Comparison of ENCODE assay signal across 14 cellular contexts in the genomic region with DNA sequence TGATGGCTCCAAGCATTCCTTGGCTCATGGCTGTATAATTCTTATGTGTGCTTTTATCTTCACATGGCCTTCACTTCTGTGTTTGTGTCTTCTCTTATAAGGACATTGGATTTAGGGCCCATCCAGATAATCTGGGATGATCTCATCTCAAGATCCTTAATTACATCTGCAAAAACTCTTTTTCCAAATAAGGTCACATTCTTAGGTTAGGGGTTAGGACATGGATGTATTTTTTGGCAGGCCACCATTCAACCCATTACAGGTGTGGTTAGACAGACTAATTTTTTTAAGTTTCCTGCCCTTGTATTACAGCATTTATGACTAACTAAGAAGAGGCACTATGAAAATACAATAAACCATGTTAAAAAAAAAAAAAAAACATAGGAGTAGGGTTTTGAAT.
DNase-seq lines count a peak whose midpoint lies in the region; TF ChIP-seq lines count a peak whose summit lies in the region.
"Had no signal": no experiment of that assay in that cellular context is flagged by ENCODE, and none has a peak within 500 bp of the region (broad histone marks: within the 10 kb centered on the region; RNA-seq: fewer than 3 reads in every experiment).

No MANE protein-coding gene starts in this region.

- H3K27me3 Mint-ChIP-seq in MCF 10A (ENCODE audit: insufficient read depth, unreplicated experiment): no peaks in the 10 kb centered on the region
- H3K27me3 Mint-ChIP-seq: CD4-positive, CD25-positive, alpha-beta regulatory T cell had no signal

- dilution Hi-C loops in mammary epithelial cell (cut with HindIII; ENCODE audit: low sequenced_read_pairs): no loop called here

- H4K8ac ChIP-seq in mesendoderm (ENCODE audit: low read depth, low read length): no peak overlapping the region

- H3K36me3 ChIP-seq in mammary epithelial cell (ENCODE audit: insufficient read depth, low read length) (no peaks in the 10 kb centered on the region), mesendoderm (ENCODE audit: control insufficient read depth, insufficient read depth, low read length) (no peaks in the 10 kb centered on the region), MM.1S (replicated peaks; ENCODE audit: insufficient read depth, low read length) (no peaks in the 10 kb centered on the region), adrenal gland (replicated peaks in 1 of 2) (no peaks in the 10 kb centered on the region)
- H3K36me3 ChIP-seq: BLaER1 treated with 17β-estradiol and CSF1 and Interleukin-3, amounts not matched to agents 10 nM and 100 nM had no signal

- H3K79me2 ChIP-seq in mammary epithelial cell (ENCODE audit: insufficient read depth, low read length) (no peaks in the 10 kb centered on the region), mesendoderm (ENCODE audit: control insufficient read depth, insufficient read depth, low read length) (no peaks in the 10 kb centered on the region), MM.1S (ENCODE audit: low read length) (no peaks in the 10 kb centered on the region)

- intact Hi-C loops in MCF 10A (cut with micrococcal nuclease) (no loop called here), mammary epithelial cell (cut with micrococcal nuclease) (loop anchor here (2.0 to 10.0 kb wide), 2 partner anchors 347 to 437 kb away; no protein-coding TSS in a partner anchor), adrenal gland (cut with DNase I) (no loop called here)

- no peaks in the 10 kb centered on the region for H3K4me1 Mint-ChIP-seq in MCF 10A (ENCODE audit: insufficient read depth, unreplicated experiment)
- H3K4me1 Mint-ChIP-seq: CD4-positive, CD25-positive, alpha-beta regulatory T cell; H9 had no signal

- no peak overlapping the region for H3K56ac ChIP-seq in mesendoderm (ENCODE audit: low read length)

- no peak overlapping the region for H2BK120ac ChIP-seq in mesendoderm (ENCODE audit: low read depth, low read length)

- no peak overlapping the region for H4K5ac ChIP-seq in mesendoderm (ENCODE audit: low read length)

- no peaks in the 10 kb centered on the region for H3K27me3 ChIP-seq in mammary epithelial cell (ENCODE audit: insufficient read depth, low read length)
- H3K27me3 ChIP-seq in mesendoderm (ENCODE audit: insufficient read depth, low read length, poor library complexity): no peaks in the 10 kb centered on the region
- H3K27me3 ChIP-seq in MM.1S (replicated peaks; ENCODE audit: insufficient read depth, low read length): no peaks in the 10 kb centered on the region
- H3K27me3 ChIP-seq in adrenal gland: no peaks in the 10 kb centered on the region
- H3K27me3 ChIP-seq: BLaER1 treated with 17β-estradiol and CSF1 and Interleukin-3, amounts not matched to agents 10 nM and 100 nM had no signal

- no peaks in the 10 kb centered on the region for H3K9me3 ChIP-seq in mammary epithelial cell (replicated peaks; ENCODE audit: insufficient read depth, low read length)
- no peaks in the 10 kb centered on the region for H3K9me3 ChIP-seq in MM.1S (replicated peaks; ENCODE audit: insufficient read depth, low read length)
- H3K9me3 ChIP-seq in adrenal gland (replicated peaks in 1 of 3): no peaks in the 10 kb centered on the region

- TF ChIP-seq POLR2A in adrenal gland (IDR thresholded peaks at IDR 0.05): no peak

- H3K36me3 Mint-ChIP-seq in MCF 10A (ENCODE audit: insufficient read depth, unreplicated experiment): no peaks in the 10 kb centered on the region
- H3K36me3 Mint-ChIP-seq: CD4-positive, CD25-positive, alpha-beta regulatory T cell had no signal

- H2AFZ ChIP-seq in mammary epithelial cell (ENCODE audit: low read depth, low read length) (no peak overlapping the region), MM.1S (ENCODE audit: low read length) (no peak overlapping the region)

- H2BK15ac ChIP-seq in mesendoderm (replicated peaks; ENCODE audit: low read depth): no peak overlapping the region

- H3K4me3 Mint-ChIP-seq in MCF 10A (ENCODE audit: unreplicated experiment): no peak overlapping the region
- H3K4me3 Mint-ChIP-seq: CD4-positive, CD25-positive, alpha-beta regulatory T cell; H9; HFFc6 had no signal

- CTCF ChIA-PET in MCF 10A (lab: Yijun Ruan, JAX) (interaction anchor here (0.6 to 2.5 kb wide), 12 partner anchors 12 to 442 kb away, joined by 3 to 37 read pairs (median 4); no protein-coding TSS in a partner anchor), mammary epithelial cell (lab: Charles Lee; ENCODE audit: low non-redundant PET) (no interaction called here)

- H4K20me1 ChIP-seq in mammary epithelial cell (ENCODE audit: insufficient read depth, low read length): no peaks in the 10 kb centered on the region
- H4K20me1 ChIP-seq in MM.1S (ENCODE audit: insufficient read depth, low read length): no peaks in the 10 kb centered on the region
- H4K20me1 ChIP-seq: BLaER1 treated with 17β-estradiol and CSF1 and Interleukin-3, amounts not matched to agents 10 nM and 100 nM had no signal

- H3K9ac ChIP-seq in mammary epithelial cell (ENCODE audit: insufficient read depth, low read length) (no peak overlapping the region), mesendoderm (ENCODE audit: low read length) (no peak overlapping the region), MM.1S (ENCODE audit: low read length) (no peak overlapping the region)
- H3K9ac ChIP-seq: BLaER1 treated with 17β-estradiol and CSF1 and Interleukin-3, amounts not matched to agents 10 nM and 100 nM had no signal

- no peak overlapping the region for H3K18ac ChIP-seq in mesendoderm (ENCODE audit: low read length)

- no peak overlapping the region for H3K4ac ChIP-seq in mesendoderm (ENCODE audit: low read depth, low read length)

- no peak overlapping the region for H3K4me2 ChIP-seq in mammary epithelial cell (ENCODE audit: insufficient read depth, low read depth, low read length)
- no peak overlapping the region for H3K4me2 ChIP-seq in mesendoderm (ENCODE audit: low read length)
- H3K4me2 ChIP-seq in MM.1S (ENCODE audit: low read depth, low read length): no peak overlapping the region
- H3K4me2 ChIP-seq: BLaER1 treated with 17β-estradiol and CSF1 and Interleukin-3, amounts not matched to agents 10 nM and 100 nM had no signal

- H3K9me2 ChIP-seq in MM.1S (replicated peaks; ENCODE audit: insufficient read depth, low read length): no peaks in the 10 kb centered on the region

- H3K9me3 Mint-ChIP-seq in MCF 10A (ENCODE audit: unreplicated experiment): no peaks in the 10 kb centered on the region
- H3K9me3 Mint-ChIP-seq: H9, HFFc6 had no signal

- H3K27ac ChIP-seq in mammary epithelial cell (ENCODE audit: insufficient read depth, low read depth, low read length) (no peak overlapping the region), mesendoderm (ENCODE audit: low read depth, low read length) (no peak overlapping the region), MM.1S (ENCODE audit: low read length) (no peak overlapping the region), adrenal gland (no peak overlapping the region)
- H3K27ac ChIP-seq: BLaER1 treated with 17β-estradiol and CSF1 and Interleukin-3, amounts not matched to agents 10 nM and 100 nM had no signal

- in situ Hi-C loops in mammary epithelial cell (cut with MboI; ENCODE audit: low sequenced_read_pairs in 2 of 2): loop anchor here in 1 of 2 donors (10.0 to 25.0 kb wide), 2 partner anchors 355 to 437 kb away; no protein-coding TSS in a partner anchor

- no peak overlapping the region for H3K23ac ChIP-seq in mesendoderm (ENCODE audit: low read length)

- no peak overlapping the region for H2AK5ac ChIP-seq in mesendoderm (ENCODE audit: low read length)

- H3K4me3 ChIP-seq in mammary epithelial cell (replicated peaks in 1 of 3; ENCODE audit: insufficient read depth in 1 of 3, low read depth in 2 of 3, low read length in 3 of 3): no peak overlapping the region
- no peak overlapping the region for H3K4me3 ChIP-seq in fibroblast of mammary gland (ENCODE audit: control insufficient read depth, low read depth, low read length)
- H3K4me3 ChIP-seq in mesendoderm (ENCODE audit: low read length): no peak overlapping the region
- H3K4me3 ChIP-seq in MM.1S (ENCODE audit: low read length): no peak overlapping the region
- H3K4me3 ChIP-seq in adrenal gland: no peak overlapping the region
- H3K4me3 ChIP-seq: BLaER1 treated with 17β-estradiol and CSF1 and Interleukin-3, amounts not matched to agents 10 nM and 100 nM had no signal

- H3K27ac Mint-ChIP-seq in MCF 10A (ENCODE audit: low read depth, unreplicated experiment): no peak overlapping the region
- H3K27ac Mint-ChIP-seq: CD4-positive, CD25-positive, alpha-beta regulatory T cell; H9; HFFc6 had no signal

- H3F3A ChIP-seq in MM.1S (ENCODE audit: insufficient read depth, low read length): no peaks in the 10 kb centered on the region

- H2BK5ac ChIP-seq in mesendoderm (ENCODE audit: low read length): no peak overlapping the region

- H3K4me1 ChIP-seq in mammary epithelial cell (ENCODE audit: insufficient read depth, low read length) (no peaks in the 10 kb centered on the region), mesendoderm (ENCODE audit: control insufficient read depth, low read depth, low read length) (no peaks in the 10 kb centered on the region), MM.1S (ENCODE audit: low read length) (no peaks in the 10 kb centered on the region), adrenal gland (replicated peaks in 1 of 2) (no peaks in the 10 kb centered on the region)
- H3K4me1 ChIP-seq: BLaER1 treated with 17β-estradiol and CSF1 and Interleukin-3, amounts not matched to agents 10 nM and 100 nM had no signal

- BruUV-seq in MCF 10A (replicated peaks; lab: Mats Ljungman, UMichigan): no TSS peak
- BruUV-seq in mammary epithelial cell (replicated peaks; lab: Mats Ljungman, UMichigan): no TSS peak

- no peak for TF ChIP-seq CTCF in MCF 10A (IDR thresholded peaks at IDR 0.05; ENCODE audit: unreplicated experiment)
- no peak for TF ChIP-seq CTCF in mammary epithelial cell (conservative IDR thresholded peaks at IDR 0.05 in 1 of 2, IDR thresholded peaks at IDR 0.05 in 1 of 2; ENCODE audit: extremely low read depth in 1 of 2, insufficient read depth in 1 of 2, low read depth in 1 of 2, low read length in 2 of 2)
- TF ChIP-seq CTCF in fibroblast of mammary gland (conservative IDR thresholded peaks at IDR 0.05; ENCODE audit: control insufficient read depth, insufficient read depth, low read depth, low read length): no peak
- no peak for TF ChIP-seq CTCF in MM.1S (IDR thresholded peaks at IDR 0.05; ENCODE audit: low read length)
- no peak for TF ChIP-seq CTCF in adrenal gland (IDR thresholded peaks at IDR 0.05)

- DNase-seq in MCF 10A (ENCODE audit: unreplicated experiment): peak; percentile 8
- no peak for DNase-seq in mammary epithelial cell
- peak; percentile 24 for DNase-seq in M059J (ENCODE audit: low read depth)
- DNase-seq in fibroblast of mammary gland (ENCODE audit: low read depth): peak; percentile 17
- DNase-seq in mesendoderm: no peak
- DNase-seq in MM.1S: no peak
- DNase-seq in adrenal gland: no peak
- DNase-seq: ACHN; CD4-positive, CD25-positive, alpha-beta regulatory T cell; DMS53; GOT3; H9; HFFc6 had no signal

- H3K79me1 ChIP-seq in mesendoderm (ENCODE audit: low read length): no peaks in the 10 kb centered on the region

- POLR2A ChIA-PET in MCF 10A (lab: Yijun Ruan, JAX): interaction anchor here (0.7 kb wide), 1 partner anchor 47 kb away, joined by 3 read pairs; no protein-coding TSS in a partner anchor

Comparison
In these comparisons a context has a peak if more than half of its experiments do, and no peak if none do; other contexts are left out.
1. DNase-seq: peak in MCF 10A (single experiment), M059J (single experiment) and fibroblast of mammary gland (single experiment); none in mammary epithelial cell (single experiment), mesendoderm (single experiment), MM.1S (single experiment) and adrenal gland (0 of 7).